ENCODE assay signal across 8 cellular contexts in the genomic region with DNA sequence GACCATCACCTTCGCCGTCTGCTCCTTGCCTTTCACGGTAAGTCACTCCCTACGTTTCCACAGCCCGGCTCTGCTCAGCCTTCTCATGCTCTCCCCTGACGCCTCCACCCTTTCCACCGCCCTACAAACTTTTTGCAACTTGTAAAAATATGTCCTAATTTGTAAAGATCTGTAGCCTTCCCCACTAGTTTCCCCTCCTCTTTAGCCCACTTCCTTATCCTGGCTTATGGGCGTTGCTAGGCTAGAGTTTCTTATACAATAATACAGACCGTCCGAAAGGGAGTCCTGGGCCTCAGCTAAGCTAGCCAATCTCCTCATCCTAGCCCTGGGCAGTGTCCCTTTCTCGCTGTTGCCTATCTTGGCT. TPM values are rescaled to one million over a fixed set of nuclear protein-coding genes. Genes with fewer than 3 reads are reported as not detected.
DNase-seq lines count a peak whose midpoint lies in the region; ATAC-seq and TF ChIP-seq lines count a peak whose summit lies in the region.

No MANE protein-coding gene starts in this region.

- H3K79me2 ChIP-seq in H9 (ENCODE audit: insufficient read depth, low read length): no peaks in the 10 kb centered on the region
- H3K79me2 ChIP-seq in smooth muscle cell (ENCODE audit: low read depth): no peaks in the 10 kb centered on the region
- H3K79me2 ChIP-seq in SK-N-SH (ENCODE audit: insufficient read depth): no peaks in the 10 kb centered on the region

- H4K91ac ChIP-seq in H9 (ENCODE audit: insufficient read length, low read depth, low read length): no peak overlapping the region

- CTCF ChIA-PET in SK-N-SH (lab: Yijun Ruan, JAX): interaction anchor here (0.6 to 3.5 kb wide), 4 partner anchors 11 to 706 kb away, joined by 3 to 13 read pairs (median 4); a partner anchor contains a TSS

- H2BK12ac ChIP-seq in H9 (ENCODE audit: insufficient read length, low read depth, low read length): no peak overlapping the region

- no peak overlapping the region for H3K27ac ChIP-seq in H9 (ENCODE audit: insufficient read length, low read depth, low read length)
- no peak overlapping the region for H3K27ac ChIP-seq in smooth muscle cell (ENCODE audit: low read depth)
- H3K27ac ChIP-seq in SK-N-SH (ENCODE audit: low read depth in 2 of 2, low read length in 1 of 2): peak overlapping the region in 1 of 2 experiments; percentile 75; a peak in 1 of 4 replicates

- H4K20me1 ChIP-seq in H9 (ENCODE audit: control insufficient read depth, insufficient read depth, insufficient read length) (no peaks in the 10 kb centered on the region), smooth muscle cell (ENCODE audit: low read depth) (peaks cover 14% of the 10 kb centered on the region), SK-N-SH (ENCODE audit: insufficient read depth) (no peaks in the 10 kb centered on the region)

- H3K4ac ChIP-seq in H9 (ENCODE audit: low read depth, low read length): no peak overlapping the region

- H3K4me1 Mint-ChIP-seq in H9: peaks cover 19 to 22% of the 10 kb centered on the region in 2 experiments
- peaks cover 61% of the 10 kb centered on the region for H3K4me1 Mint-ChIP-seq in activated CD4-positive, alpha-beta T cell treated with anti-CD3 and anti-CD28 coated beads, Interleukin-2, amount 10 ng/mL, durations not matched to agents 24 days and 14 days

- H3K4me1 ChIP-seq in H9 (ENCODE audit: insufficient read depth, low read length): 0 out of 2 replicates have a peak, but pooled peaks cover 2% of the 10 kb centered on the region
- H3K4me1 ChIP-seq in smooth muscle cell (ENCODE audit: low read depth): no peaks in the 10 kb centered on the region
- peaks cover 0 to 21% of the 10 kb centered on the region in 2 experiments; a peak in 2 of 4 replicates for H3K4me1 ChIP-seq in SK-N-SH (ENCODE audit: control insufficient read depth in 1 of 2, insufficient read depth in 2 of 2, low read depth in 1 of 2, low read length in 1 of 2)
- H3K4me1 ChIP-seq in HAP-1: no peaks in the 10 kb centered on the region

- H3K4me3 Mint-ChIP-seq in H9: peak overlapping the region; percentile 77 to 98
- peak overlapping the region; percentile 99 for H3K4me3 Mint-ChIP-seq in activated CD4-positive, alpha-beta T cell treated with anti-CD3 and anti-CD28 coated beads, Interleukin-2, amount 10 ng/mL, durations not matched to agents 24 days and 14 days

- no peak overlapping the region for H3K27ac Mint-ChIP-seq in H9
- peak overlapping the region; percentile 99 for H3K27ac Mint-ChIP-seq in activated CD4-positive, alpha-beta T cell treated with anti-CD3 and anti-CD28 coated beads, Interleukin-2, amount 10 ng/mL, durations not matched to agents 24 days and 14 days

- no peaks in the 10 kb centered on the region for H3K79me1 ChIP-seq in H9 (ENCODE audit: insufficient read depth, low read depth, low read length, poor library complexity, severe bottlenecking)

- no peak overlapping the region for H3K9ac ChIP-seq in H9 (ENCODE audit: extremely low read depth, insufficient read length, low read length)
- no peak overlapping the region for H3K9ac ChIP-seq in smooth muscle cell (ENCODE audit: low read depth)
- no peak overlapping the region for H3K9ac ChIP-seq in SK-N-SH

- H3K36me3 ChIP-seq in smooth muscle cell (ENCODE audit: low read depth) (peaks cover 3% of the 10 kb centered on the region), SK-N-SH (replicated peaks in 1 of 2; ENCODE audit: control insufficient read depth in 1 of 2, insufficient read depth in 2 of 2, low read length in 1 of 2) (no peaks in the 10 kb centered on the region), HAP-1 (replicated peaks) (no peaks in the 10 kb centered on the region)

- peaks cover 76% of the 10 kb centered on the region for H3K27me3 Mint-ChIP-seq in H9 (ENCODE audit: low read depth)
- no peaks in the 10 kb centered on the region for H3K27me3 Mint-ChIP-seq in activated CD4-positive, alpha-beta T cell treated with anti-CD3 and anti-CD28 coated beads, Interleukin-2, amount 10 ng/mL, durations not matched to agents 24 days and 14 days

- H3K56ac ChIP-seq in H9 (ENCODE audit: insufficient read length, low read depth, low read length): no peak overlapping the region

- no peak overlapping the region for H3K18ac ChIP-seq in H9 (ENCODE audit: insufficient read length, low read depth, low read length)

- peaks cover 0 to 5% (median 0%) of the 10 kb centered on the region in 3 experiments; a peak in 3 of 7 replicates for H3K36me3 Mint-ChIP-seq in H9 (ENCODE audit: insufficient read depth in 1 of 3, low read depth in 3 of 3)
- H3K36me3 Mint-ChIP-seq in activated CD4-positive, alpha-beta T cell treated with anti-CD3 and anti-CD28 coated beads, Interleukin-2, amount 10 ng/mL, durations not matched to agents 24 days and 14 days (ENCODE audit: low read depth): peaks cover 79% of the 10 kb centered on the region

- H3K27me3 ChIP-seq in H9 (ENCODE audit: insufficient read depth, low read length) (peaks cover 37% of the 10 kb centered on the region; the same call in 1 of the 2 replicates), smooth muscle cell (ENCODE audit: low read depth) (peaks cover 28% of the 10 kb centered on the region), SK-N-SH (ENCODE audit: insufficient read depth) (peaks cover 22% of the 10 kb centered on the region; the same call in 1 of the 2 replicates), HAP-1 (ENCODE audit: low read depth) (no peaks in the 10 kb centered on the region)

- no peak overlapping the region for H3K14ac ChIP-seq in H9 (ENCODE audit: insufficient read depth, low read length)

- no peak overlapping the region for H2BK20ac ChIP-seq in H9 (ENCODE audit: low read depth, low read length, poor library complexity, severe bottlenecking)

- no peak overlapping the region for H3K23ac ChIP-seq in H9 (ENCODE audit: insufficient read length, low read depth, low read length)

- H2BK15ac ChIP-seq in H9 (ENCODE audit: low read depth, low read length): no peak overlapping the region

- H3K23me2 ChIP-seq in H9 (ENCODE audit: insufficient read length, low read depth, low read length, poor library complexity, severe bottlenecking): peaks cover 12% of the 10 kb centered on the region

- H3K4me3 ChIP-seq in smooth muscle cell: peak overlapping the region; percentile 70
- peak overlapping the region in 1 of 2 experiments; percentile 63; a peak in 2 of 4 replicates for H3K4me3 ChIP-seq in SK-N-SH (ENCODE audit: low read depth in 2 of 2, low read length in 1 of 2)
- no peak overlapping the region for H3K4me3 ChIP-seq in HAP-1

- H2AFZ ChIP-seq in H9 (ENCODE audit: low read length) (no peak overlapping the region), smooth muscle cell (ENCODE audit: low read depth) (peak overlapping the region; percentile 75), SK-N-SH (ENCODE audit: low read depth) (no peak overlapping the region)

- no peak overlapping the region for H2AK5ac ChIP-seq in H9 (ENCODE audit: insufficient read length, low read length)

- TF ChIP-seq CTCF in H9 (conservative IDR thresholded peaks at IDR 0.05) (no peak), smooth muscle cell (IDR thresholded peaks at IDR 0.05; ENCODE audit: borderline replicate concordance, insufficient read depth, poor library complexity, severe bottlenecking) (no peak), SK-N-SH (IDR thresholded peaks at IDR 0.05) (no peak)

- H3F3A ChIP-seq in smooth muscle cell (ENCODE audit: low read depth) (peaks cover 7% of the 10 kb centered on the region), SK-N-SH (replicated peaks; ENCODE audit: insufficient read depth) (no peaks in the 10 kb centered on the region)

- intact Hi-C loops in activated CD4-positive, alpha-beta T cell treated with anti-CD3 and anti-CD28 coated beads, Interleukin-2, amount 10 ng/mL, durations not matched to agents 24 days and 14 days (cut with micrococcal nuclease): loop anchor here (1.0 to 10.0 kb wide), 4 partner anchors 10 to 389 kb away; a partner anchor contains a TSS
- intact Hi-C loops in left ventricle myocardium superior (cut with micrococcal nuclease): no loop called here

- in situ Hi-C loops in HAP-1 (cut with MboI; ENCODE audit: low sequenced_read_pairs): loop anchor here (25.0 kb wide), 1 partner anchor 497 kb away; no protein-coding TSS in a partner anchor

- peak; percentile 26 for ATAC-seq in left ventricle myocardium superior
- ATAC-seq in HG02759 (IDR thresholded peaks at IDR 0.05; ENCODE audit: unreplicated experiment): no peak

- H4K5ac ChIP-seq in H9 (ENCODE audit: insufficient read length, low read depth, low read length): no peak overlapping the region

- DNase-seq in H9 (no peak), left ventricle myocardium superior (no peak), smooth muscle cell (lab: John Stamatoyannopoulos, UW; ENCODE audit: unreplicated experiment) (no peak), SK-N-SH (no peak), LoVo (ENCODE audit: low spot score) (no peak), HAP-1 (ENCODE audit: low spot score in 2 of 2) (no peak)
- DNase-seq in activated CD4-positive, alpha-beta T cell treated with anti-CD3 and anti-CD28 coated beads, Interleukin-2, amount 10 ng/mL, durations not matched to agents 24 days and 14 days: peak; percentile 81

- no peaks in the 10 kb centered on the region for H3K9me3 Mint-ChIP-seq in H9
- no peaks in the 10 kb centered on the region for H3K9me3 Mint-ChIP-seq in activated CD4-positive, alpha-beta T cell treated with anti-CD3 and anti-CD28 coated beads, Interleukin-2, amount 10 ng/mL, durations not matched to agents 24 days and 14 days

- H3K9me3 ChIP-seq in H9 (ENCODE audit: control insufficient read depth, low read depth, low read length): no peaks in the 10 kb centered on the region
- peaks cover 1% of the 10 kb centered on the region for H3K9me3 ChIP-seq in smooth muscle cell (replicated peaks; ENCODE audit: low read depth)
- H3K9me3 ChIP-seq in SK-N-SH: no peaks in the 10 kb centered on the region
- no peaks in the 10 kb centered on the region for H3K9me3 ChIP-seq in HAP-1

- no CpG with 5 or more reads among the region's 11 CpGs for WGBS in H9 (ENCODE audit: extremely low coverage, insufficient read length, low lambda C conversion rate)
- 24% methylated on average over 11 of the region's 11 CpGs for WGBS in smooth muscle cell (ENCODE audit: low lambda C conversion rate)
- 50% methylated on average over 11 of the region's 11 CpGs for WGBS in SK-N-SH (ENCODE audit: low lambda C conversion rate)

- H3K4me2 ChIP-seq in H9 (ENCODE audit: insufficient read depth, insufficient read length, low read length) (peak overlapping the region; percentile 86), smooth muscle cell (peak overlapping the region; percentile 98), SK-N-SH (no peak overlapping the region)

- no peak for TF ChIP-seq RAD21 in SK-N-SH (IDR thresholded peaks at IDR 0.05; ENCODE audit: low read length)

- H3T11ph ChIP-seq in H9 (ENCODE audit: low read length): no peak overlapping the region

- no peaks in the 10 kb centered on the region for H3K9me2 ChIP-seq in SK-N-SH

- H4K8ac ChIP-seq in H9 (replicated peaks; ENCODE audit: insufficient read length, low read depth, low read length): no peak overlapping the region

- POLR2A ChIA-PET in SK-N-SH (lab: Yijun Ruan, JAX): no interaction called here

- TF ChIP-seq EP300 in SK-N-SH (IDR thresholded peaks at IDR 0.05; ENCODE audit: borderline replicate concordance in 1 of 2, low read depth in 1 of 2, low read length in 1 of 2): no peak

- no peak overlapping the region for H2BK5ac ChIP-seq in H9 (ENCODE audit: insufficient read length, low read length)

- H2BK120ac ChIP-seq in H9 (ENCODE audit: low read depth, low read length, poor library complexity, severe bottlenecking): no peak overlapping the region

RNA-seq across cellular contexts. Expression of a gene that starts 1.2 kb away (rescaled TPM):
- total RNA-seq in H9 (2021) (0.68 and 1.0 TPM in 2 replicates), left ventricle myocardium superior (0.47 TPM), smooth muscle cell (17.7 and 36.4 TPM in 2 replicates)
- 66.7 and 69.9 TPM in 2 replicates for total RNA-seq in activated CD4-positive, alpha-beta T cell treated with anti-CD3 and anti-CD28 coated beads, Interleukin-2, amount 10 ng/mL, durations not matched to agents 24 days and 14 days
- polyA plus RNA-seq in smooth muscle cell (23.2 and 24.6 TPM in 2 replicates), SK-N-SH (2012; rRNA removed) (0.67 and 1.0 TPM in 2 replicates)
- 1.1 and 1.2 TPM in 2 replicates for polyA plus RNA-seq in SK-N-SH (2012; cell fraction: cytosol; rRNA removed)
- polyA plus RNA-seq in SK-N-SH (2012; cell fraction: nucleus; rRNA removed): 0.36 and 0.40 TPM in 2 replicates

RNA-seq across cellular contexts. Expression of a gene that starts 47.8 kb away (rescaled TPM):
- total RNA-seq in H9 (2021) (not detected in 2 replicates), left ventricle myocardium superior (1.1 TPM), smooth muscle cell (not detected in 2 replicates)
- 0.17 and 0.33 TPM in 2 replicates for total RNA-seq in activated CD4-positive, alpha-beta T cell treated with anti-CD3 and anti-CD28 coated beads, Interleukin-2, amount 10 ng/mL, durations not matched to agents 24 days and 14 days
- polyA plus RNA-seq in smooth muscle cell (not detected in 2 replicates), SK-N-SH (2012; rRNA removed) (not detected in 2 replicates)
- 0.03 TPM in 1 of 2 replicates, not detected in the other for polyA plus RNA-seq in SK-N-SH (2012; cell fraction: cytosol; rRNA removed)
- polyA plus RNA-seq in SK-N-SH (2012; cell fraction: nucleus; rRNA removed): not detected in 2 replicates
